ENCODE assay signal across 20 cellular contexts in the genomic region with DNA sequence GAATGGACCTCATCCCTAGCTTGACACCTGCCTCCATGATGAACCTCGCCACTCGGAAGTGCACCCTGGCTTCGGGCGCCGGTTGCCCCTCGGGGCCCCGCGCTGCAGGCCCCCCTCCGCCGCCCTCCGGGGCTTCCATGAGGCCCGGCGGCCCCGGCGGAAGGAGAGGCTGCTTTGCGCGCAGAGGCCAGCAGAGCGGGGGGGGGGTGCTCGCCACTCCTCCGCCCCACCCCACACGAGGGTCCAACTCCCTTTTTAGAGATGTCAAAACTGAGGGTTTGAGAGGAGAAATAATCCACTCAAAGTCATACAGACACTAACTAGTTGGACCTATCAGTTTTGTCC. TPM values are rescaled to one million over a fixed set of nuclear protein-coding genes. Genes with fewer than 3 reads are reported as not detected.
A peak's percentile ranks its signal among the peaks of the same experiment; 100 is the strongest.
DNase-seq lines count a peak whose midpoint lies in the region; ATAC-seq and TF ChIP-seq lines count a peak whose summit lies in the region.
"Had no signal": no experiment of that assay in that cellular context is flagged by ENCODE, and none has a peak within 500 bp of the region (broad histone marks: within the 10 kb centered on the region; RNA-seq: fewer than 3 reads in every experiment).

No MANE protein-coding gene starts in this region.

- H3K27me3 Mint-ChIP-seq in HFFc6 (ENCODE audit: insufficient read depth), result peaks cover 55% of the 10 kb centered on the region
- H3K27me3 Mint-ChIP-seq in dendritic cell treated with granulocyte-macrophage colony-stimulating factor and Interleukin-4, amounts not matched to agents 40 ng/mL and 50 ng/mL, for 4 days, result peaks cover 4% of the 10 kb centered on the region
- peaks cover 0 to 21% (median 0%) of the 10 kb centered on the region in 5 donors for H3K27me3 Mint-ChIP-seq in naive thymus-derived CD4-positive, alpha-beta T cell
- H3K27me3 Mint-ChIP-seq in activated T-cell treated with anti-CD3 and anti-CD28 coated beads, Interleukin-2, amount 50 U/mL, for 24 hours, result no peaks in the 10 kb centered on the region

- H3K27ac ChIP-seq in naive thymus-derived CD4-positive, alpha-beta T cell (ENCODE audit: low read depth, low read length), result no peak overlapping the region
- no peak overlapping the region for H3K27ac ChIP-seq in spleen
- H3K27ac ChIP-seq: PC-9 had no signal

- TF ChIP-seq CTCF in HFFc6 (IDR thresholded peaks at IDR 0.05) (no peak), spleen (IDR thresholded peaks at IDR 0.05 in 8 of 11, conservative IDR thresholded peaks at IDR 0.05 in 3 of 11) (no peak)

- peaks cover 0 to 4% (median 0%) of the 10 kb centered on the region in 3 experiments for H3K36me3 ChIP-seq in naive thymus-derived CD4-positive, alpha-beta T cell (ENCODE audit: control insufficient read depth in 2 of 3, insufficient read depth in 3 of 3, low read length in 3 of 3)
- peaks cover 0 to 17% (median 9%) of the 10 kb centered on the region in 6 donors for H3K36me3 ChIP-seq in spleen

- 92 to 97% (median 93%) methylated on average over 7 to 21 of the region's 21 CpGs for WGBS in spleen, 5 donors

- H3K36me3 Mint-ChIP-seq in HFFc6 (ENCODE audit: low read depth), result peaks cover 44% of the 10 kb centered on the region
- peaks cover 22% of the 10 kb centered on the region for H3K36me3 Mint-ChIP-seq in dendritic cell treated with granulocyte-macrophage colony-stimulating factor and Interleukin-4, amounts not matched to agents 40 ng/mL and 50 ng/mL, for 4 days (ENCODE audit: low read depth)
- peaks cover 4 to 19% (median 7%) of the 10 kb centered on the region in 5 donors for H3K36me3 Mint-ChIP-seq in naive thymus-derived CD4-positive, alpha-beta T cell
- H3K36me3 Mint-ChIP-seq in activated T-cell treated with anti-CD3 and anti-CD28 coated beads, Interleukin-2, amount 50 U/mL, for 24 hours (ENCODE audit: low read depth), result peaks cover 10% of the 10 kb centered on the region

- intact Hi-C loops in dendritic cell treated with granulocyte-macrophage colony-stimulating factor and Interleukin-4, amounts not matched to agents 40 ng/mL and 50 ng/mL, for 4 days (cut with micrococcal nuclease), result no loop called here
- intact Hi-C loops in naive thymus-derived CD4-positive, alpha-beta T cell (cut with micrococcal nuclease), result no loop called here
- intact Hi-C loops in spleen (cut with DNase I; ENCODE audit: low total_unique reads), result no loop called here

- H3K27ac Mint-ChIP-seq in HFFc6, result peak overlapping the region; percentile 99; the same call in 1 of the 2 replicates
- peak overlapping the region; percentile 100 for H3K27ac Mint-ChIP-seq in dendritic cell treated with granulocyte-macrophage colony-stimulating factor and Interleukin-4, amounts not matched to agents 40 ng/mL and 50 ng/mL, for 4 days
- H3K27ac Mint-ChIP-seq in naive thymus-derived CD4-positive, alpha-beta T cell, result peak overlapping the region in 8 of 9 donors; percentile 48 to 100 (median 98)
- H3K27ac Mint-ChIP-seq in activated T-cell treated with anti-CD3 and anti-CD28 coated beads, Interleukin-2, amount 50 U/mL, for 24 hours, result no peak overlapping the region

- CTCF ChIA-PET in naive thymus-derived CD4-positive, alpha-beta T cell (lab: Charles Lee), result no interaction called here

- H3K4me3 ChIP-seq in naive thymus-derived CD4-positive, alpha-beta T cell (ENCODE audit: low read length), result no peak overlapping the region
- no peak overlapping the region for H3K4me3 ChIP-seq in spleen
- H3K4me3 ChIP-seq: PC-9 had no signal

- POLR2A ChIA-PET in naive thymus-derived CD4-positive, alpha-beta T cell (lab: Charles Lee), result no interaction called here

- no peaks in the 10 kb centered on the region for H3K9me3 ChIP-seq in naive thymus-derived CD4-positive, alpha-beta T cell (ENCODE audit: control insufficient read depth in 2 of 3, low read length in 3 of 3)
- peaks cover 0 to 8% (median 0%) of the 10 kb centered on the region in 8 donors for H3K9me3 ChIP-seq in spleen
- H3K9me3 ChIP-seq: BE2C had no signal

- no peak for ATAC-seq in naive thymus-derived CD4-positive, alpha-beta T cell
- no peak for ATAC-seq in HG02870 (IDR thresholded peaks at IDR 0.05; ENCODE audit: unreplicated experiment)

- DNase-seq in HFFc6 (no peak), spleen (peak; percentile 74), UCSD-AML1 (lab: John Stamatoyannopoulos, UW; ENCODE audit: unreplicated experiment) (no peak), DMS53 (lab: John Stamatoyannopoulos, UW) (no peak)
- DNase-seq in naive thymus-derived CD4-positive, alpha-beta T cell, result no peak
- DNase-seq in activated T-cell treated with anti-CD3 and anti-CD28 coated beads, Interleukin-2, amount 50 U/mL, for 24 hours, result no peak
- DNase-seq: BE2C, Calu3, DND-41, KG1, MM.1S, NCI-H1417 treated with DMSO at 0.1 percent for 48 hours, NCI-H1694 treated with DMSO at 0.1 percent for 48 hours, NCI-H2081, NCI-H2227 treated with DMSO at 0.1 percent for 48 hours, NCI-H526 treated with DMSO at 0.1 percent for 48 hours, PC-9, Right ventricle myocardium superior had no signal

- no peak for TF ChIP-seq POLR2A in spleen (IDR thresholded peaks at IDR 0.05)

- no peak overlapping the region for H3K4me3 Mint-ChIP-seq in HFFc6
- H3K4me3 Mint-ChIP-seq in dendritic cell treated with granulocyte-macrophage colony-stimulating factor and Interleukin-4, amounts not matched to agents 40 ng/mL and 50 ng/mL, for 4 days, result no peak overlapping the region
- H3K4me3 Mint-ChIP-seq in naive thymus-derived CD4-positive, alpha-beta T cell, result no peak overlapping the region
- no peak overlapping the region for H3K4me3 Mint-ChIP-seq in activated T-cell treated with anti-CD3 and anti-CD28 coated beads, Interleukin-2, amount 50 U/mL, for 24 hours

- H3K4me1 Mint-ChIP-seq in HFFc6 (ENCODE audit: low read depth), result peaks cover 51% of the 10 kb centered on the region
- H3K4me1 Mint-ChIP-seq in dendritic cell treated with granulocyte-macrophage colony-stimulating factor and Interleukin-4, amounts not matched to agents 40 ng/mL and 50 ng/mL, for 4 days (ENCODE audit: low read depth), result peaks cover 62% of the 10 kb centered on the region
- H3K4me1 Mint-ChIP-seq in naive thymus-derived CD4-positive, alpha-beta T cell, result peaks cover 6 to 42% (median 33%) of the 10 kb centered on the region in 7 donors
- peaks cover 32% of the 10 kb centered on the region for H3K4me1 Mint-ChIP-seq in activated T-cell treated with anti-CD3 and anti-CD28 coated beads, Interleukin-2, amount 50 U/mL, for 24 hours (ENCODE audit: low read depth)

- peaks cover 15 to 17% of the 10 kb centered on the region in 2 donors for H3K4me1 ChIP-seq in naive thymus-derived CD4-positive, alpha-beta T cell (ENCODE audit: control insufficient read depth in 2 of 2, insufficient read depth in 2 of 2, low read length in 2 of 2)
- H3K4me1 ChIP-seq in spleen, result peaks cover 15 to 57% (median 41%) of the 10 kb centered on the region in 6 donors

- H3K9me3 Mint-ChIP-seq in HFFc6, result peaks cover 46% of the 10 kb centered on the region
- H3K9me3 Mint-ChIP-seq in dendritic cell treated with granulocyte-macrophage colony-stimulating factor and Interleukin-4, amounts not matched to agents 40 ng/mL and 50 ng/mL, for 4 days, result no peaks in the 10 kb centered on the region
- H3K9me3 Mint-ChIP-seq in naive thymus-derived CD4-positive, alpha-beta T cell, result peaks cover 0 to 21% (median 6%) of the 10 kb centered on the region in 11 donors
- H3K9me3 Mint-ChIP-seq in activated T-cell treated with anti-CD3 and anti-CD28 coated beads, Interleukin-2, amount 50 U/mL, for 24 hours, result peaks cover 9% of the 10 kb centered on the region

- no peaks in the 10 kb centered on the region for H3K27me3 ChIP-seq in naive thymus-derived CD4-positive, alpha-beta T cell (ENCODE audit: control insufficient read depth in 2 of 2, insufficient read depth in 2 of 2, low read length in 2 of 2)
- H3K27me3 ChIP-seq in spleen (replicated peaks in 1 of 7), result no peaks in the 10 kb centered on the region
- H3K27me3 ChIP-seq: BE2C had no signal

RNA-seq across cellular contexts. Expression of a gene that starts 7.9 kb away (rescaled TPM):
- 100 to 1,000 TPM; 213 to 319 (median 307) TPM for total RNA-seq in HFFc6 (2021; fragmentation: NEBNext Ultra II Directional; extraction: Animal tissue kit (Norgen Biotek cat#: 25700))
- total RNA-seq in naive thymus-derived CD4-positive, alpha-beta T cell, result 1,000 to 10,000 TPM in 2 of 5 experiments, 10 to 100 TPM in 2, 1 to 10 TPM in 1; 5.4 to 2,522 (median 40.7) TPM
- 10 to 100 TPM; 53.5 to 81.3 TPM for polyA plus RNA-seq in naive thymus-derived CD4-positive, alpha-beta T cell
- total RNA-seq in spleen, result 100 to 1,000 TPM; 197 to 818 (median 376) TPM
- 100 to 1,000 TPM in 1 of 3 donors, 10 to 100 TPM in 2; 46.0 to 116 (median 68.9) TPM for polyA plus RNA-seq in spleen
